In the genomic region with DNA sequence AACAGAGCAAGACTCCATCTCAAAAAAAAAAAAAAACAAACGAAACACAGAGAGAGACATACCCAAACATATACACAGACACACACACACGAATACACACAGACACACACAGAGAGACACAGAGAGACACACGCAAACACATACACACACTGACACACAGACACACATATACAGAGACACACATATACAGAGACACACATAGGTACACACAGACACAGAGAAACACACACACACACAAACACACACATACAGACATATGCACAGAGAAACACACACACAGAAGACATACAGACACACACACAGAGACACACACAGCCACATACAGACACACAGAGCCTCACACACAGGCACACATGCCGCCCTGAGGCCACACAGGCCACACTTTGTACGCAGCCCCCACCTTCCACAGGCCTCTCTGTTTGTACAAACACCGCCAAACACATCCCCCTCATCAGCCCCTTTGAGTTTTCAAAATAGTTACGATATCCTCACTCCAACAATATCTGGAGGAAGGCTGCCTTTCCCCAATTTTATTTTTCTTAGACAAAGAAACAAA, we compare ENCODE assay signal across 1 cellular context.
TF ChIP-seq lines count a peak whose summit lies in the region.

No MANE protein-coding gene starts in this region.

TF ChIP-seq in K562, 482 proteins besides CTCF, POLR2A, EP300 and RAD21 (continued from another document):
- TF ChIP-seq, protein P1, sequence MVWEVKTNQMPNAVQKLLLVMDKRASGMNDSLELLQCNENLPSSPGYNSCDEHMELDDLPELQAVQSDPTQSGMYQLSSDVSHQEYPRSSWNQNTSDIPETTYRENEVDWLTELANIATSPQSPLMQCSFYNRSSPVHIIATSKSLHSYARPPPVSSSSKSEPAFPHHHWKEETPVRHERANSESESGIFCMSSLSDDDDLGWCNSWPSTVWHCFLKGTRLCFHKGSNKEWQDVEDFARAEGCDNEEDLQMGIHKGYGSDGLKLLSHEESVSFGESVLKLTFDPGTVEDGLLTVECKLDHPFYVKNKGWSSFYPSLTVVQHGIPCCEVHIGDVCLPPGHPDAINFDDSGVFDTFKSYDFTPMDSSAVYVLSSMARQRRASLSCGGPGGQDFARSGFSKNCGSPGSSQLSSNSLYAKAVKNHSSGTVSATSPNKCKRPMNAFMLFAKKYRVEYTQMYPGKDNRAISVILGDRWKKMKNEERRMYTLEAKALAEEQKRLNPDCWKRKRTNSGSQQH (CRISPR knock-in tag; IDR thresholded peaks at IDR 0.05) = 0 out of 2 replicates have a peak, but pooled peaks have one; percentile 78
- TF ChIP-seq FOXJ3 (CRISPR knock-in tag; IDR thresholded peaks at IDR 0.05) = no peak
- TF ChIP-seq BRF1 (IDR thresholded peaks at IDR 0.05; ENCODE audit: borderline replicate concordance, extremely low read depth, insufficient read length) = no peak
- TF ChIP-seq L3MBTL2 (IDR thresholded peaks at IDR 0.05) = no peak
- no peak for TF ChIP-seq MAFG (tag; conservative IDR thresholded peaks at IDR 0.05)
- peak; percentile 92; the same call in 1 of the 2 replicates for TF ChIP-seq TSC22D4 (tag; IDR thresholded peaks at IDR 0.05)
- TF ChIP-seq BCOR (IDR thresholded peaks at IDR 0.05) = no peak
- TF ChIP-seq, protein P2, sequence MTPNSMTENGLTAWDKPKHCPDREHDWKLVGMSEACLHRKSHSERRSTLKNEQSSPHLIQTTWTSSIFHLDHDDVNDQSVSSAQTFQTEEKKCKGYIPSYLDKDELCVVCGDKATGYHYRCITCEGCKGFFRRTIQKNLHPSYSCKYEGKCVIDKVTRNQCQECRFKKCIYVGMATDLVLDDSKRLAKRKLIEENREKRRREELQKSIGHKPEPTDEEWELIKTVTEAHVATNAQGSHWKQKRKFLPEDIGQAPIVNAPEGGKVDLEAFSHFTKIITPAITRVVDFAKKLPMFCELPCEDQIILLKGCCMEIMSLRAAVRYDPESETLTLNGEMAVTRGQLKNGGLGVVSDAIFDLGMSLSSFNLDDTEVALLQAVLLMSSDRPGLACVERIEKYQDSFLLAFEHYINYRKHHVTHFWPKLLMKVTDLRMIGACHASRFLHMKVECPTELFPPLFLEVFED (CRISPR knock-in tag; conservative IDR thresholded peaks at IDR 0.05) = 0 out of 2 replicates have a peak, but pooled peaks have one; percentile 63
